8 cellular contexts compared by ENCODE assay signal in the genomic region with DNA sequence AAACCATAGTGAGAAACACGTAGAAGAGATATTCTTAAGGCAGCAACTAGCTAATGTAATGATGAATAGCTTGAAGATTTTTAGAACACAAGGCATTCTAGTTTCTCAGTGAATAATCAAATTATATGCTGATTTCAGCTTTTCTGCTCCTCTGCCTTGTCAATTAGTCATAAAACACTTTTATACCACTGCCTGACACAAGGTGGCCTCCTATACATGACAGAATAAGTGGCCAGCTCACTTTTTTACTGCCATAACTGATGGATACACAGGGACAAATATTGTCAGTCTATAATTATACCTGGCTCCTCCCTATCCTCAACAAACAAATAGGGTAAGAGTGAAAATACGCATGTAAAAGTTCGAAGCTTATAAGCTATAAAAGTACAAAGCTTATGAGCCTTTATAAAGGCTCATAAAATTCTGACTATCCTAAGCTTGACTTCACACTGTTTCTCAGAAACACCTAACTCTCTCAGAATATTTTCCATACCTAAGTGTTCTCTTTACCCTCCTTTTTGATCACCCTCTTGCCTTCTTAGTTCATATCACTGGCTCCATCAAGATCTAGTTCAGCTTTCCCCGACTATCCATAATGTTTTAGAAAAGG.
DNase-seq lines count a peak whose midpoint lies in the region; ATAC-seq, FAIRE-seq and TF ChIP-seq lines count a peak whose summit lies in the region.

No MANE protein-coding gene starts in this region.

- no peak overlapping the region for H3K4me3 ChIP-seq in HepG2 (replicated peaks in 1 of 3; ENCODE audit: insufficient read depth in 1 of 3, low read depth in 2 of 3, low read length in 3 of 3)
- H3K4me3 ChIP-seq in testis = no peak overlapping the region

- no peak overlapping the region for H3K4me2 ChIP-seq in HepG2 (ENCODE audit: low read depth, low read length)

- DNase-seq in activated CD8-positive, alpha-beta memory T cell treated with anti-CD3 and anti-CD28 coated beads, Interleukin-2, amount 10 ng/mL, durations not matched to agents 7 days and 5 days = peak; percentile 55
- no peak for DNase-seq in activated CD8-positive, alpha-beta memory T cell treated with anti-CD3 and anti-CD28 coated beads, Interleukin-2, amount 50 U/mL, for 4 hours
- DNase-seq in LoVo (ENCODE audit: low spot score) (peak; percentile 73), SK-N-DZ (ENCODE audit: low spot score) (peak; percentile 68), cerebellum (ENCODE audit: low spot score) (peak; percentile 51), HepG2 (ENCODE audit: low spot score) (peak; percentile 61), testis (peak; percentile 53), ecto neural progenitor cell (ENCODE audit: low spot score) (no peak)

- intact Hi-C loops in HepG2 (cut with micrococcal nuclease; ENCODE audit: unreplicated experiment) = loop anchor here (1.0 to 2.0 kb wide), 3 partner anchors 139 to 341 kb away; a partner anchor contains a TSS
- intact Hi-C loops in testis (cut with DNase I; ENCODE audit: low total_unique reads) = loop anchor here (5.0 kb wide), 1 partner anchor 315 kb away; no protein-coding TSS in a partner anchor

- TF ChIP-seq POLR2A in HepG2 (IDR thresholded peaks at IDR 0.05; ENCODE audit: insufficient read depth in 1 of 2, low read depth in 2 of 2, low read length in 2 of 2) (no peak), testis (IDR thresholded peaks at IDR 0.05) (no peak)

- H3K36me3 Mint-ChIP-seq in activated CD8-positive, alpha-beta memory T cell treated with anti-CD3 and anti-CD28 coated beads, Interleukin-2, amount 10 ng/mL, durations not matched to agents 7 days and 5 days = peaks cover 20% of the 10 kb centered on the region

- H3K9me3 ChIP-seq in HepG2 (ENCODE audit: low read length) (no peaks in the 10 kb centered on the region), testis (no peaks in the 10 kb centered on the region)

- H3K4me1 Mint-ChIP-seq in activated CD8-positive, alpha-beta memory T cell treated with anti-CD3 and anti-CD28 coated beads, Interleukin-2, amount 10 ng/mL, durations not matched to agents 7 days and 5 days = peaks cover 7% of the 10 kb centered on the region

- 68% methylated on average over 4 of the region's 4 CpGs for WGBS in HepG2 (ENCODE audit: low lambda C conversion rate)
- WGBS in testis, 2 donors = 81 to 83% methylated on average over 4 of the region's 4 CpGs

- no peaks in the 10 kb centered on the region for H3K27me3 Mint-ChIP-seq in activated CD8-positive, alpha-beta memory T cell treated with anti-CD3 and anti-CD28 coated beads, Interleukin-2, amount 10 ng/mL, durations not matched to agents 7 days and 5 days

- BruUV-seq in HepG2 (replicated peaks; lab: Mats Ljungman, UMichigan) = no TSS peak

- H3K27ac Mint-ChIP-seq in activated CD8-positive, alpha-beta memory T cell treated with anti-CD3 and anti-CD28 coated beads, Interleukin-2, amount 10 ng/mL, durations not matched to agents 7 days and 5 days = no peak overlapping the region

- peak; percentile 82 for ATAC-seq in activated CD8-positive, alpha-beta memory T cell treated with anti-CD3 and anti-CD28 coated beads, Interleukin-2, amount 10 ng/mL, durations not matched to agents 7 days and 5 days
- peak; percentile 69 for ATAC-seq in HepG2

- CTCF ChIA-PET in activated CD8-positive, alpha-beta memory T cell treated with anti-CD3 and anti-CD28 coated beads, Interleukin-2, amount 10 ng/mL, durations not matched to agents 7 days and 5 days (lab: Charles Lee) = interaction anchor here (0.6 to 3.4 kb wide), 45 partner anchors 8 to 441 kb away, joined by 3 to 91 read pairs (median 5); a partner anchor contains a TSS
- CTCF ChIA-PET in HepG2 (lab: Yijun Ruan, JAX; ENCODE audit: low intra/inter-chr PET ratio, low total read pairs) = interaction anchor here (0.7 to 2.5 kb wide), 4 partner anchors 139 to 315 kb away, joined by 4 to 32 read pairs (median 18); no protein-coding TSS in a partner anchor

- FAIRE-seq in HepG2 (lab: Jason Lieb, UNC) = no peak

- no peak overlapping the region for H3K4me3 Mint-ChIP-seq in activated CD8-positive, alpha-beta memory T cell treated with anti-CD3 and anti-CD28 coated beads, Interleukin-2, amount 10 ng/mL, durations not matched to agents 7 days and 5 days

- TF ChIP-seq EP300 in HepG2 (IDR thresholded peaks at IDR 0.05; ENCODE audit: low read depth in 2 of 2, low read length in 2 of 2) (no peak), HepG2 (CRISPR knock-in tag; IDR thresholded peaks at IDR 0.05; ENCODE audit: borderline replicate concordance) (no peak)

- H3K79me2 ChIP-seq in HepG2 (ENCODE audit: insufficient read depth, low read length) = no peaks in the 10 kb centered on the region

- POLR2A ChIA-PET in HepG2 (lab: Yijun Ruan, JAX) = interaction anchor here (1.0 to 1.2 kb wide), 2 partner anchors 315 to 341 kb away, joined by 3 to 5 read pairs; a partner anchor contains a TSS

- no peak overlapping the region for H2AFZ ChIP-seq in HepG2 (ENCODE audit: low read length)

- H4K20me1 ChIP-seq in HepG2 (ENCODE audit: insufficient read depth, low read length) = no peaks in the 10 kb centered on the region

- TF ChIP-seq RAD21 in HepG2 (CRISPR knock-in tag; IDR thresholded peaks at IDR 0.05) = peak; percentile 63

- no peak overlapping the region for H3K27ac ChIP-seq in HepG2 (ENCODE audit: extremely low read length, insufficient read depth, low read length)
- H3K27ac ChIP-seq in testis = no peak overlapping the region

- peaks cover 2% of the 10 kb centered on the region for H3K9me3 Mint-ChIP-seq in activated CD8-positive, alpha-beta memory T cell treated with anti-CD3 and anti-CD28 coated beads, Interleukin-2, amount 10 ng/mL, durations not matched to agents 7 days and 5 days (ENCODE audit: low read depth)

- no peak overlapping the region for H3K9ac ChIP-seq in HepG2 (ENCODE audit: insufficient read depth, low read depth, low read length)

- H3K27me3 ChIP-seq in HepG2 (ENCODE audit: control insufficient read depth in 1 of 2, insufficient read depth in 2 of 2, low read length in 2 of 2) = no peaks in the 10 kb centered on the region
- H3K27me3 ChIP-seq in testis = no peaks in the 10 kb centered on the region

- no peaks in the 10 kb centered on the region for H3K4me1 ChIP-seq in HepG2 (ENCODE audit: insufficient read depth, low read length)
- no peaks in the 10 kb centered on the region for H3K4me1 ChIP-seq in testis

- in situ Hi-C loops in HepG2 (cut with HindIII; ENCODE audit: extremely low pct_ligation_motif_present, low pct_unique_long_range_greater_than_20kb) = loop anchor here (5.0 kb wide), 2 partner anchors 140 to 315 kb away; no protein-coding TSS in a partner anchor

- H3K36me3 ChIP-seq in HepG2 (replicated peaks in 1 of 2; ENCODE audit: control insufficient read depth in 1 of 2, insufficient read depth in 2 of 2, low read length in 2 of 2) (peaks cover 1 to 20% of the 10 kb centered on the region in 2 experiments; a peak in 1 of 5 replicates), testis (ENCODE audit: low read depth, missing control alignments) (no peaks in the 10 kb centered on the region)

- TF ChIP-seq CTCF in HepG2 (CRISPR knock-in tag; IDR thresholded peaks at IDR 0.05) (peak; percentile 74), testis (IDR thresholded peaks at IDR 0.05) (peak; percentile 59 to 63 (median 61))

TF ChIP-seq in HepG2, 621 proteins besides CTCF, POLR2A, EP300 and RAD21 (continues in another document):
- peak; percentile 88 for TF ChIP-seq SMC3 (IDR thresholded peaks at IDR 0.05; ENCODE audit: low read length)
- TF ChIP-seq SRSF4 (IDR thresholded peaks at IDR 0.05; ENCODE audit: low read depth, low read length, poor library complexity, severe bottlenecking) = no peak
- TF ChIP-seq, protein P1, sequence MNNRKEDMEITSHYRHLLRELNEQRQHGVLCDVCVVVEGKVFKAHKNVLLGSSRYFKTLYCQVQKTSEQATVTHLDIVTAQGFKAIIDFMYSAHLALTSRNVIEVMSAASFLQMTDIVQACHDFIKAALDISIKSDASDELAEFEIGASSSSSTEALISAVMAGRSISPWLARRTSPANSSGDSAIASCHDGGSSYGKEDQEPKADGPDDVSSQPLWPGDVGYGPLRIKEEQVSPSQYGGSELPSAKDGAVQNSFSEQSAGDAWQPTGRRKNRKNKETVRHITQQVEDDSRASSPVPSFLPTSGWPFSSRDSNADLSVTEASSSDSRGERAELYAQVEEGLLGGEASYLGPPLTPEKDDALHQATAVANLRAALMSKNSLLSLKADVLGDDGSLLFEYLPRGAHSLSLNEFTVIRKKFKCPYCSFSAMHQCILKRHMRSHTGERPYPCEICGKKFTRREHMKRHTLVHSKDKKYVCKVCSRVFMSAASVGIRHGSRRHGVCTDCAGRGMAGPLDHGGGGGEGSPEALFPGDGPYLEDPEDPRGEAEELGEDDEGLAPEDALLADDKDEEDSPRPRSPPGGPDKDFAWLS (CRISPR knock-in tag; IDR thresholded peaks at IDR 0.05; ENCODE audit: borderline replicate concordance) = no peak
- TF ChIP-seq KDM6A (CRISPR knock-in tag; IDR thresholded peaks at IDR 0.05; ENCODE audit: low read depth) = no peak
- TF ChIP-seq MIXL1 (CRISPR knock-in tag; IDR thresholded peaks at IDR 0.05) = 0 out of 2 replicates have a peak, but pooled peaks have one; percentile 26
- TF ChIP-seq, protein P2, sequence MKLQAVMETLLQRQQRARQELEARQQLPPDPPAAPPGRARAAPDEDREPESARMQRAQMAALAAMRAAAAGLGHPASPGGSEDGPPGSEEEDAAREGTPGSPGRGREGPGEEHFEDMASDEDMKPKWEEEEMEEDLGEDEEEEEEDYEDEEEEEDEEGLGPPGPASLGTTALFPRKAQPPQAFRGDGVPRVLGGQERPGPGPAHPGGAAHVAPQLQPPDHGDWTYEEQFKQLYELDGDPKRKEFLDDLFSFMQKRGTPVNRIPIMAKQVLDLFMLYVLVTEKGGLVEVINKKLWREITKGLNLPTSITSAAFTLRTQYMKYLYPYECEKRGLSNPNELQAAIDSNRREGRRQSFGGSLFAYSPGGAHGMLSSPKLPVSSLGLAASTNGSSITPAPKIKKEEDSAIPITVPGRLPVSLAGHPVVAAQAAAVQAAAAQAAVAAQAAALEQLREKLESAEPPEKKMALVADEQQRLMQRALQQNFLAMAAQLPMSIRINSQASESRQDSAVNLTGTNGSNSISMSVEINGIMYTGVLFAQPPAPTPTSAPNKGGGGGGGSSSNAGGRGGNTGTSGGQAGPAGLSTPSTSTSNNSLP (IDR thresholded peaks at IDR 0.05; ENCODE audit: low read depth, low read length) = 0 out of 2 replicates have a peak, but pooled peaks have one; percentile 27
- peak; percentile 94 to 97 for TF ChIP-seq MAFK (conservative IDR thresholded peaks at IDR 0.05 in 1 of 2, IDR thresholded peaks at IDR 0.05 in 1 of 2; ENCODE audit: low read length in 2 of 2)
- TF ChIP-seq MAFF (IDR thresholded peaks at IDR 0.05; ENCODE audit: low read depth, low read length) = peak; percentile 95
- TF ChIP-seq FOXA3 (CRISPR knock-in tag; IDR thresholded peaks at IDR 0.05) = 0 out of 2 replicates have a peak, but pooled peaks have one; percentile 10
- no peak for TF ChIP-seq ZBTB7B (CRISPR knock-in tag; IDR thresholded peaks at IDR 0.05)
- no peak for TF ChIP-seq ZKSCAN8 (CRISPR knock-in tag; IDR thresholded peaks at IDR 0.05; ENCODE audit: borderline replicate concordance)
- TF ChIP-seq ZNF431 (CRISPR knock-in tag; IDR thresholded peaks at IDR 0.05; ENCODE audit: borderline replicate concordance, low read depth) = no peak
- peak; percentile 86 for TF ChIP-seq STAG1 (CRISPR knock-in tag; IDR thresholded peaks at IDR 0.05)

Comparison
In these comparisons a context has a peak if more than half of its experiments do, and no peak if none do; other contexts are left out.
1. DNase-seq: peak in activated CD8-positive, alpha-beta memory T cell treated with anti-CD3 and anti-CD28 coated beads, Interleukin-2, amount 10 ng/mL, durations not matched to agents 7 days and 5 days (single experiment), LoVo (single experiment), SK-N-DZ (single experiment), cerebellum (single experiment), HepG2 (single experiment) and testis (single experiment); none in activated CD8-positive, alpha-beta memory T cell treated with anti-CD3 and anti-CD28 coated beads, Interleukin-2, amount 50 U/mL, for 4 hours (single experiment) and ecto neural progenitor cell (single experiment).